Comparison of ENCODE assay signal across 14 cellular contexts in genomic region chr2:8122506-8122898, GRCh38.
"Had no signal": no experiment of that assay in that cellular context is flagged by ENCODE, and none has a peak within 500 bp of the region (broad histone marks: within the 10 kb centered on the region; RNA-seq: fewer than 3 reads in every experiment).

No MANE protein-coding gene starts in this region.

- H2AFZ ChIP-seq: neural progenitor cell had no signal

- H3K4me3 ChIP-seq: neural progenitor cell, suprapubic skin had no signal

- ATAC-seq: left colon had no signal

- H3K27me3 Mint-ChIP-seq: activated CD4-positive, alpha-beta T cell treated with anti-CD3 and anti-CD28 coated beads, Interleukin-2, amount 10 ng/mL, durations not matched to agents 7 days and 5 days; central memory CD8-positive, alpha-beta T cell; progenitor cell of endocrine pancreas had no signal

- H3K9ac ChIP-seq: neural progenitor cell had no signal

- H3K27ac ChIP-seq: neural progenitor cell, suprapubic skin had no signal

- H3K27ac Mint-ChIP-seq: activated CD4-positive, alpha-beta T cell treated with anti-CD3 and anti-CD28 coated beads, Interleukin-2, amount 10 ng/mL, durations not matched to agents 7 days and 5 days; activated T-helper 2 cell treated with anti-CD3 and anti-CD28 coated beads, Interferon-gamma antibody, Interleukin-2, Interleukin-4, amounts not matched to agents 10 μg/mL and 5 μg/mL and 100 μg/mL, durations not matched to agents 14 hours and 24 hours and 36 hours; memory B cell; neural progenitor cell; progenitor cell of endocrine pancreas; T-helper 1 cell treated with Interleukin-12 subunit alpha and Interleukin-12 subunit beta and Interleukin-4 antibody, amounts not matched to agents 30 μg/mL and 1 μg/mL, for 36 hours had no signal

- H3K27me3 ChIP-seq: neural progenitor cell, suprapubic skin had no signal

- H3K4me2 ChIP-seq: neural progenitor cell had no signal

- H3K36me3 ChIP-seq: neural progenitor cell, suprapubic skin had no signal

- H3K9me3 Mint-ChIP-seq: activated T-helper 2 cell treated with anti-CD3 and anti-CD28 coated beads, Interferon-gamma antibody, Interleukin-2, Interleukin-4, amounts not matched to agents 10 μg/mL and 5 μg/mL and 100 μg/mL, durations not matched to agents 14 hours and 24 hours and 36 hours; central memory CD8-positive, alpha-beta T cell; memory B cell had no signal

- H3K36me3 Mint-ChIP-seq: memory B cell had no signal

- H3K4me1 Mint-ChIP-seq: memory B cell had no signal

- DNase-seq: activated CD4-positive, alpha-beta T cell treated with anti-CD3 and anti-CD28 coated beads, Interleukin-2, amount 10 ng/mL, durations not matched to agents 7 days and 5 days; activated CD4-positive, CD25-positive, alpha-beta regulatory T cell; activated naive CD4-positive, alpha-beta T cell treated with anti-CD3 and anti-CD28 coated beads, Interleukin-2, amount 50 U/mL, for 16 hours; dermis blood vessel endothelial cell; left colon; stimulated activated CD4-positive, alpha-beta T cell treated with anti-CD3 and anti-CD28 coated beads, Interleukin-2, amount 100 ng/mL, for 48 hours; stimulated activated naive CD4-positive, alpha-beta T cell treated with Interleukin-2 at 50 U/mL for 16 hours had no signal

- H3K9me3 ChIP-seq: suprapubic skin had no signal

- H3K4me3 Mint-ChIP-seq: activated CD4-positive, alpha-beta T cell treated with anti-CD3 and anti-CD28 coated beads, Interleukin-2, amount 10 ng/mL, durations not matched to agents 7 days and 5 days; central memory CD8-positive, alpha-beta T cell; memory B cell; neural progenitor cell; T-helper 1 cell treated with Interleukin-12 subunit alpha and Interleukin-12 subunit beta and Interleukin-4 antibody, amounts not matched to agents 30 μg/mL and 1 μg/mL, for 36 hours had no signal
